In the genomic region with DNA sequence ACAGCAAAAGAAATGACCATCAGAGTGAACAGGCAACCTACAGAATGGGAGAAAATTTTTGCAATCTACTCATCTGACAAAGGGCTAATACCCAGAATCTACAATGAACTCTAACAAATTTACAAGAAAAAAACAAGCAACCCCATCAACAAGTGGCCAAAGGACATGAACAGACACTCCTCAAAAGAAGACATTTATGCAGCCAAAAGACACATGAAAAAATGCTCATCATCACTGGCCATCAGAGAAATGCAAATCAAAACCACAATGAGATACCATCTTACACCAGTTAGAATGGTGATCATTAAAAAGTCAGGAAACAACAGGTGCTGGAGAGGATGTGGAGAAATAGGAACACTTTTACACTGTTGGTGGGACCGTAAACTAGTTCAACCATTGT, we compare ENCODE assay signal across 16 cellular contexts. TPM values are rescaled to one million over a fixed set of nuclear protein-coding genes. Genes with fewer than 3 reads are reported as not detected.
"Had no signal": no experiment of that assay in that cellular context is flagged by ENCODE, and none has a peak within 500 bp of the region (broad histone marks: within the 10 kb centered on the region; RNA-seq: fewer than 3 reads in every experiment).

No MANE protein-coding gene starts in this region.

RNA-seq across cellular contexts. Expression of gene WFDC3, which starts 5.8 kb away (rescaled TPM):
- total RNA-seq: activated CD4-positive, alpha-beta memory T cell treated with anti-CD3 and anti-CD28 coated beads, Interleukin-2, amount 10 ng/mL, durations not matched to agents 7 days and 5 days; activated CD4-positive, alpha-beta T cell treated with anti-CD3 and anti-CD28 coated beads for 36 hours; activated CD4-positive, alpha-beta T cell treated with anti-CD3 and anti-CD28 coated beads, Interleukin-2, amount 10 ng/mL, durations not matched to agents 7 days and 5 days; activated CD8-positive, alpha-beta memory T cell treated with anti-CD3 and anti-CD28 coated beads, Interleukin-2, amount 10 ng/mL, durations not matched to agents 7 days and 5 days; activated CD8-positive, alpha-beta T cell treated with anti-CD3 and anti-CD28 coated beads, Interleukin-2, amount 10 ng/mL, durations not matched to agents 7 days and 5 days; activated naive CD4-positive, alpha-beta T cell treated with anti-CD3 and anti-CD28 coated beads for 36 hours; activated naive CD8-positive, alpha-beta T cell treated with anti-CD3 and anti-CD28 coated beads for 36 hours; body of pancreas; T-cell; T-helper 1 cell treated with Interleukin-12 subunit alpha and Interleukin-12 subunit beta and Interleukin-4 antibody, amounts not matched to agents 30 ng/mL and 1 ng/mL, for 36 hours; T-helper 2 cell treated with Interferon-gamma antibody and Interleukin-4, amounts not matched to agents 100 ng/mL and 5 ng/mL, for 36 hours; WTC11 had no signal

RNA-seq across cellular contexts. Expression of gene UBE2C, which starts 14.9 kb away (rescaled TPM):
- total RNA-seq: body of pancreas had no signal

RNA-seq across cellular contexts. Expression of gene TNNC2, which starts 29.6 kb away (rescaled TPM):
- total RNA-seq: activated CD4-positive, alpha-beta memory T cell treated with anti-CD3 and anti-CD28 coated beads, Interleukin-2, amount 10 ng/mL, durations not matched to agents 7 days and 5 days; activated CD4-positive, alpha-beta T cell treated with anti-CD3 and anti-CD28 coated beads for 36 hours; activated CD4-positive, alpha-beta T cell treated with anti-CD3 and anti-CD28 coated beads, Interleukin-2, amount 10 ng/mL, durations not matched to agents 7 days and 5 days; activated CD8-positive, alpha-beta memory T cell treated with anti-CD3 and anti-CD28 coated beads, Interleukin-2, amount 10 ng/mL, durations not matched to agents 7 days and 5 days; activated CD8-positive, alpha-beta T cell treated with anti-CD3 and anti-CD28 coated beads, Interleukin-2, amount 10 ng/mL, durations not matched to agents 7 days and 5 days; activated naive CD4-positive, alpha-beta T cell treated with anti-CD3 and anti-CD28 coated beads for 36 hours; activated naive CD4-positive, alpha-beta T cell treated with anti-CD3 and anti-CD28 coated beads, Interleukin-2, amount 50 U/mL, for 72 hours; activated naive CD8-positive, alpha-beta T cell treated with anti-CD3 and anti-CD28 coated beads for 36 hours; aorta; astrocyte; body of pancreas; cardiac septum; T-helper 1 cell treated with Interleukin-12 subunit alpha and Interleukin-12 subunit beta and Interleukin-4 antibody, amounts not matched to agents 30 ng/mL and 1 ng/mL, for 36 hours; T-helper 2 cell treated with Interferon-gamma antibody and Interleukin-4, amounts not matched to agents 100 ng/mL and 5 ng/mL, for 36 hours had no signal
